ENCODE assay signal across 27 cellular contexts in the genomic region with DNA sequence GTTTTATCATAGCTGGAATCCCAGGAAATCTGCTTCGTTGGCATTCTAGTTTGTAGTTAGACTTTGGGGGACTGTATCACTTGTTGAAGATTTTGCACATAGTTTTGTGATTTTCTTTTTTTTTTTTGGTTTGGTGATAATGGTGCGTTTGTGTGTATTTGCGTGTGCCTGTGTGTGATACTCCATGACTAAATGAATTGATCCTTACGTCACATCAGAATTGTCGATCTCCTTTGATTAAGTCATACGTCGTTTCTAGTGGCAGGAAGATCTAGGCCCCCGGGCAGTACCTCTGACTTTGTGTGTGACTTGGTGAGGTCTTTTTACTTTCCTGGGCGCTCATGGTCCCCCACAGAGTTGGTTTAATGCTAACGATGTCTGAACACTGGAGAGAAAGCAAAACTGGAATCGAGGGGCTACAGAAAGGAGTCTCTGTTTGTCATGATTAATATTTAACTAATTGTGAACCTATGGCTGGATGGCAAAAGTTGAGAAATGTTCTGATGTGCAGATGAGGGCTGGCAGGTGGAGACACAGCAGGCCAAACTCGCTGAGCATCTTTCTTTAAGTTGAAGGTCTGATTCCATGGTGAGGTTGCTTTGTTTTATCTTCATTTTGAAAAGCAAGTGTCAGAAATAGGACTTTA. TPM values are rescaled to one million over a fixed set of nuclear protein-coding genes. Genes with fewer than 3 reads are reported as not detected.
A peak's percentile ranks its signal among the peaks of the same experiment; 100 is the strongest.
DNase-seq lines count a peak whose midpoint lies in the region; ATAC-seq, FAIRE-seq and TF ChIP-seq lines count a peak whose summit lies in the region.
"Had no signal": no experiment of that assay in that cellular context is flagged by ENCODE, and none has a peak within 500 bp of the region (broad histone marks: within the 10 kb centered on the region; RNA-seq: fewer than 3 reads in every experiment).

No MANE protein-coding gene starts in this region.

- H3F3A ChIP-seq in PC-9 (ENCODE audit: insufficient read depth, low read depth): peaks cover 37% of the 10 kb centered on the region

- DNase-seq in PC-9 (no peak), fibroblast of lung (ENCODE audit: low read depth in 2 of 2) (no peak), pancreas (no peak), NCI-H1417 (lab: John Stamatoyannopoulos, UW) (no peak), colonic mucosa (no peak)
- DNase-seq in activated CD8-positive, alpha-beta memory T cell treated with anti-CD3 and anti-CD28 coated beads for 24 hours: no peak
- DNase-seq: activated CD4-positive, alpha-beta T cell treated with anti-CD3 and anti-CD28 coated beads for 4 hours; activated naive CD4-positive, alpha-beta T cell treated with anti-CD3 and anti-CD28 coated beads, Interleukin-2, amount 50 U/mL, for 16 hours; activated T-cell treated with anti-CD3 and anti-CD28 coated beads for 4 hours; COR-L47; DMS79; head of caudate nucleus; kidney; left ventricle myocardium superior; naive thymus-derived CD8-positive, alpha-beta T cell; NCI-H1694; NCI-H446 treated with DMSO at 0.1 percent for 48 hours; NCI-H774; SIG-M5; stimulated activated naive CD4-positive, alpha-beta T cell; T-helper 9 cell; testis; uterus had no signal

- no peak for TF ChIP-seq CTCF in PC-9 (conservative IDR thresholded peaks at IDR 0.05)
- TF ChIP-seq CTCF in fibroblast of lung (conservative IDR thresholded peaks at IDR 0.05 in 1 of 2, IDR thresholded peaks at IDR 0.05 in 1 of 2; ENCODE audit: low read depth in 1 of 2, low read length in 2 of 2): no peak
- no peak for TF ChIP-seq CTCF in pancreas (IDR thresholded peaks at IDR 0.05)
- no peak for TF ChIP-seq CTCF in colonic mucosa (IDR thresholded peaks at IDR 0.05)

- H3K4me3 ChIP-seq in BLaER1 (peak overlapping the region; percentile 85), PC-9 (no peak overlapping the region), fibroblast of lung (replicated peaks in 1 of 4; ENCODE audit: control extremely low read depth in 1 of 4, insufficient read depth in 1 of 4, low read depth in 3 of 4, low read length in 4 of 4) (no peak overlapping the region), pancreas (peak overlapping the region in 3 of 4 donors; percentile 58 to 90 (median 69)), colonic mucosa (no peak overlapping the region)
- H3K4me3 ChIP-seq: HAP-1, testis, uterus had no signal

- WGBS in pancreas, 2 donors: 60 to 64% methylated on average over 12 of the region's 12 CpGs

- H3K9me3 ChIP-seq in BLaER1 (no peaks in the 10 kb centered on the region), PC-9 (ENCODE audit: insufficient read depth, low read depth) (no peaks in the 10 kb centered on the region), fibroblast of lung (ENCODE audit: control insufficient read depth, insufficient read depth, low read depth, low read length) (no peaks in the 10 kb centered on the region), pancreas (no peaks in the 10 kb centered on the region), colonic mucosa (no peaks in the 10 kb centered on the region)
- H3K9me3 ChIP-seq: HAP-1, testis, uterus had no signal

- H3K27me3 ChIP-seq in BLaER1 (peaks cover 29% of the 10 kb centered on the region), PC-9 (ENCODE audit: insufficient read depth, low read depth) (no peaks in the 10 kb centered on the region), fibroblast of lung (ENCODE audit: control insufficient read depth, insufficient read depth, low read length) (peaks cover 2% of the 10 kb centered on the region), pancreas (no peaks in the 10 kb centered on the region), colonic mucosa (peaks cover 24% of the 10 kb centered on the region)
- H3K27me3 ChIP-seq: testis, uterus had no signal

- intact Hi-C loops in PC-9 (cut with micrococcal nuclease; ENCODE audit: unreplicated experiment): no loop called here
- intact Hi-C loops in pancreas (cut with DNase I): no loop called here
- intact Hi-C loops in colonic mucosa (cut with DNase I): no loop called here

- H3K27ac ChIP-seq in BLaER1: no peak overlapping the region
- no peak overlapping the region for H3K27ac ChIP-seq in PC-9
- H3K27ac ChIP-seq in fibroblast of lung (ENCODE audit: insufficient read depth, low read length): no peak overlapping the region
- H3K27ac ChIP-seq in pancreas: peak overlapping the region in 2 of 4 donors; percentile 35 to 37
- H3K27ac ChIP-seq in colonic mucosa: no peak overlapping the region
- H3K27ac ChIP-seq: testis had no signal

- peak overlapping the region; percentile 83 for H3K9ac ChIP-seq in BLaER1
- H3K9ac ChIP-seq in fibroblast of lung (ENCODE audit: insufficient read depth, low read length): no peak overlapping the region
- H3K9ac ChIP-seq in colonic mucosa (ENCODE audit: low read depth in 2 of 2, low read length in 2 of 2): no peak overlapping the region

- ATAC-seq in pancreas (no peak), HG02571 (IDR thresholded peaks at IDR 0.05; ENCODE audit: unreplicated experiment) (no peak)
- ATAC-seq: naive thymus-derived CD8-positive, alpha-beta T cell had no signal

- peaks cover 8% of the 10 kb centered on the region for H3K79me2 ChIP-seq in PC-9 (ENCODE audit: low read depth)
- no peaks in the 10 kb centered on the region for H3K79me2 ChIP-seq in fibroblast of lung (ENCODE audit: control insufficient read depth, insufficient read depth, low read length)

- H3K36me3 ChIP-seq in BLaER1 (no peaks in the 10 kb centered on the region), PC-9 (ENCODE audit: low read depth) (no peaks in the 10 kb centered on the region), fibroblast of lung (ENCODE audit: control insufficient read depth, insufficient read depth, low read length) (no peaks in the 10 kb centered on the region), pancreas (no peaks in the 10 kb centered on the region), colonic mucosa (no peaks in the 10 kb centered on the region)
- H3K36me3 ChIP-seq: HAP-1, uterus had no signal

- H2AFZ ChIP-seq in PC-9 (no peak overlapping the region), fibroblast of lung (ENCODE audit: low read length) (no peak overlapping the region)

- peak overlapping the region; percentile 99 for H3K4me2 ChIP-seq in BLaER1
- H3K4me2 ChIP-seq in PC-9: peak overlapping the region; percentile 80; the same call in 1 of the 2 replicates
- H3K4me2 ChIP-seq in fibroblast of lung (ENCODE audit: extremely low read depth, insufficient read depth, low read length): peak overlapping the region; percentile 40

- no TSS peak for BruUV-seq in PC-9 (replicated peaks; lab: Mats Ljungman, UMichigan)

- H4K20me1 ChIP-seq in BLaER1 (peaks cover 71% of the 10 kb centered on the region), PC-9 (ENCODE audit: insufficient read depth) (no peaks in the 10 kb centered on the region), fibroblast of lung (ENCODE audit: control insufficient read depth, extremely low read depth, insufficient read depth, low read length) (no peaks in the 10 kb centered on the region)

- CTCF ChIA-PET in PC-9 (lab: Charles Lee): no interaction called here

- H3K4me1 ChIP-seq in BLaER1 (peaks cover 95% of the 10 kb centered on the region), PC-9 (replicated peaks; ENCODE audit: insufficient read depth) (peaks cover 66% of the 10 kb centered on the region), fibroblast of lung (ENCODE audit: control insufficient read depth, extremely low read depth, insufficient read depth, low read length) (peaks cover 28% of the 10 kb centered on the region), pancreas (peaks cover 15 to 19% (median 18%) of the 10 kb centered on the region in 3 donors), colonic mucosa (no peaks in the 10 kb centered on the region)
- H3K4me1 ChIP-seq: HAP-1 had no signal

- H3K9me2 ChIP-seq in PC-9 (ENCODE audit: insufficient read depth): no peaks in the 10 kb centered on the region

- POLR2A ChIA-PET in PC-9 (lab: Charles Lee; ENCODE audit: unreplicated experiment): no interaction called here

- no peak for FAIRE-seq in pancreas (lab: Jason Lieb, UNC)
- FAIRE-seq: G401.6, kidney had no signal

RNA-seq across cellular contexts. Expression of a gene that starts 2.4 kb away (rescaled TPM):
- total RNA-seq in PC-9 (2021) (12.4 and 17.6 TPM in 2 replicates), fibroblast of lung (1.8 and 3.0 TPM in 2 replicates), pancreas (10 to 100 TPM in 4 of 6 donors, 1 to 10 TPM in 2; 8.2 to 17.8 (median 12.5) TPM), colonic mucosa (1 to 10 TPM; 4.9 to 5.4 TPM)
- polyA plus RNA-seq in fibroblast of lung (1.3 and 2.2 TPM in 2 replicates), pancreas (10 to 100 TPM in 1 of 2 donors, 1 to 10 TPM in 1; 6.7 to 22.3 TPM)
- 1.2 and 3.0 TPM in 2 replicates for polyA plus RNA-seq in fibroblast of lung (2012)
- polyA minus RNA-seq in fibroblast of lung (ENCODE audit: low replicate concordance): 2.9 and 4.9 TPM in 2 replicates

RNA-seq across cellular contexts. Expression of a gene that starts 39.5 kb away (rescaled TPM):
- 12.5 and 12.6 TPM in 2 replicates for total RNA-seq in PC-9 (2021)
- total RNA-seq in fibroblast of lung: 9.6 and 10.0 TPM in 2 replicates
- polyA plus RNA-seq in fibroblast of lung: 12.4 and 13.1 TPM in 2 replicates
- polyA plus RNA-seq in fibroblast of lung (2012): 14.2 and 16.1 TPM in 2 replicates
- 12.0 and 30.6 TPM in 2 replicates for polyA minus RNA-seq in fibroblast of lung (ENCODE audit: low replicate concordance)
- 1 to 10 TPM; 1.8 to 9.9 (median 3.1) TPM for total RNA-seq in pancreas
- polyA plus RNA-seq in pancreas: 1 to 10 TPM; 3.4 to 6.4 TPM
- total RNA-seq in colonic mucosa: 10 to 100 TPM; 15.9 to 28.4 TPM

Comparison
In these comparisons a context has a peak if more than half of its experiments do, and no peak if none do; other contexts are left out.
1. H3K4me2 ChIP-seq: peak in every context shown above with its lines; median percentile 99 in BLaER1; 80 in PC-9; 40 in fibroblast of lung.
2. H3K4me3 ChIP-seq: peak in BLaER1 (single experiment) and pancreas (3 of 4); none in PC-9 (single experiment), fibroblast of lung (0 of 4) and colonic mucosa (single experiment).